Comparison of ENCODE assay signal across 8 cellular contexts in genomic region chr12:92145481-92145730, GRCh38. TPM values are rescaled to one million over a fixed set of nuclear protein-coding genes. Genes with fewer than 3 reads are reported as not detected.
DNase-seq lines count a peak whose midpoint lies in the region; ATAC-seq and TF ChIP-seq lines count a peak whose summit lies in the region.

No MANE protein-coding gene starts in this region.

- peak overlapping the region; percentile 89 for H3K9ac ChIP-seq in endocrine pancreas (ENCODE audit: control insufficient read depth, insufficient read depth, low read length)

- peaks cover 16% of the 10 kb centered on the region for H3K4me1 ChIP-seq in OCI-LY7 (ENCODE audit: insufficient read depth, low read length, poor library complexity, severe bottlenecking)
- no peaks in the 10 kb centered on the region for H3K4me1 ChIP-seq in endocrine pancreas (ENCODE audit: control insufficient read depth, insufficient read depth, low read length)

- DNase-seq in activated naive CD4-positive, alpha-beta T cell treated with anti-CD3 and anti-CD28 coated beads, Interleukin-2, amount 10 ng/mL, durations not matched to agents 7 days and 5 days = no peak
- no peak for DNase-seq in activated naive CD4-positive, alpha-beta T cell treated with anti-CD3 and anti-CD28 coated beads, Interleukin-2, amount 50 U/mL, for 16 hours
- DNase-seq in OCI-LY7 (ENCODE audit: low spot score) (no peak), erythroblast (lab: John Stamatoyannopoulos, UW) (no peak), NCI-H226 (no peak)

- ATAC-seq in HG02623 (IDR thresholded peaks at IDR 0.05; ENCODE audit: unreplicated experiment) = no peak

- peak overlapping the region; percentile 100 for H3K27ac Mint-ChIP-seq in activated naive CD4-positive, alpha-beta T cell treated with anti-CD3 and anti-CD28 coated beads, Interleukin-2, amount 10 ng/mL, durations not matched to agents 7 days and 5 days
- H3K27ac Mint-ChIP-seq in nephron = peak overlapping the region; percentile 99 to 100 (median 99)

- no peaks in the 10 kb centered on the region for H3K27me3 ChIP-seq in endocrine pancreas (ENCODE audit: control insufficient read depth, insufficient read depth, low read length)

- H3K36me3 ChIP-seq in OCI-LY7 (ENCODE audit: insufficient read depth, low read length) (peaks cover 46% of the 10 kb centered on the region), endocrine pancreas (ENCODE audit: control insufficient read depth, insufficient read depth, low read length) (peaks cover 7% of the 10 kb centered on the region)

- CTCF ChIA-PET in activated naive CD4-positive, alpha-beta T cell treated with anti-CD3 and anti-CD28 coated beads, Interleukin-2, amount 10 ng/mL, durations not matched to agents 7 days and 5 days (lab: Charles Lee) = interaction anchor here (0.6 to 3.4 kb wide), 13 partner anchors 8 to 424 kb away, joined by 3 to 29 read pairs (median 4); no protein-coding TSS in a partner anchor
- CTCF ChIA-PET in OCI-LY7 (lab: Charles Lee; ENCODE audit: unreplicated experiment) = interaction anchor here (0.9 to 2.5 kb wide), 7 partner anchors 9 to 358 kb away, joined by 3 to 14 read pairs (median 3); no protein-coding TSS in a partner anchor

- peak overlapping the region; percentile 63 for H3K27ac ChIP-seq in OCI-LY7 (ENCODE audit: low read depth, low read length, poor library complexity, severe bottlenecking)

- H3K27me3 Mint-ChIP-seq in activated naive CD4-positive, alpha-beta T cell treated with anti-CD3 and anti-CD28 coated beads, Interleukin-2, amount 10 ng/mL, durations not matched to agents 7 days and 5 days = peaks cover 8% of the 10 kb centered on the region
- no peaks in the 10 kb centered on the region for H3K27me3 Mint-ChIP-seq in nephron (ENCODE audit: low read depth)

- peaks cover 71% of the 10 kb centered on the region for H3K79me2 ChIP-seq in OCI-LY7 (ENCODE audit: insufficient read depth, low read depth, low read length)

- no TSS peak for BruUV-seq in OCI-LY7 (replicated peaks; lab: Mats Ljungman, UMichigan)

- no peaks in the 10 kb centered on the region for H3K9me2 ChIP-seq in OCI-LY7 (ENCODE audit: insufficient read depth, low read length)

- H2AFZ ChIP-seq in OCI-LY7 (ENCODE audit: low read length) = no peak overlapping the region

- H3K9me3 ChIP-seq in OCI-LY7 (ENCODE audit: low read length) (no peaks in the 10 kb centered on the region), endocrine pancreas (ENCODE audit: control insufficient read depth, low read length) (no peaks in the 10 kb centered on the region)

- TF ChIP-seq CTCF in OCI-LY7 (conservative IDR thresholded peaks at IDR 0.05; ENCODE audit: low read length) = no peak
- TF ChIP-seq CTCF in nephron (IDR thresholded peaks at IDR 0.05; ENCODE audit: unreplicated experiment in 3 of 3) = no peak

- peak overlapping the region; percentile 100 for H3K4me3 Mint-ChIP-seq in activated naive CD4-positive, alpha-beta T cell treated with anti-CD3 and anti-CD28 coated beads, Interleukin-2, amount 10 ng/mL, durations not matched to agents 7 days and 5 days
- H3K4me3 Mint-ChIP-seq in nephron = peak overlapping the region; percentile 97 to 100 (median 100)

- TF ChIP-seq POLR2A in erythroblast (IDR thresholded peaks at IDR 0.05; ENCODE audit: low read length) = no peak

- intact Hi-C loops in OCI-LY7 (cut with micrococcal nuclease; ENCODE audit: unreplicated experiment) = loop anchor here (2.0 kb wide), 1 partner anchor 111 kb away; no protein-coding TSS in a partner anchor

- POLR2A ChIA-PET in OCI-LY7 (lab: Charles Lee) = interaction anchor here (0.6 to 5.5 kb wide), 61 partner anchors 10 to 423 kb away, joined by 3 to 86 read pairs (median 5); no protein-coding TSS in a partner anchor

- H3K4me1 Mint-ChIP-seq in activated naive CD4-positive, alpha-beta T cell treated with anti-CD3 and anti-CD28 coated beads, Interleukin-2, amount 10 ng/mL, durations not matched to agents 7 days and 5 days = peaks cover 23% of the 10 kb centered on the region
- H3K4me1 Mint-ChIP-seq in nephron = peaks cover 35% of the 10 kb centered on the region

- peaks cover 73% of the 10 kb centered on the region for H3K36me3 Mint-ChIP-seq in activated naive CD4-positive, alpha-beta T cell treated with anti-CD3 and anti-CD28 coated beads, Interleukin-2, amount 10 ng/mL, durations not matched to agents 7 days and 5 days
- H3K36me3 Mint-ChIP-seq in nephron (ENCODE audit: low read depth) = peaks cover 42% of the 10 kb centered on the region

- peak overlapping the region; percentile 86 for H3K4me3 ChIP-seq in OCI-LY7 (ENCODE audit: low read depth, low read length, poor library complexity, severe bottlenecking)
- no peak overlapping the region for H3K4me3 ChIP-seq in endocrine pancreas (ENCODE audit: control insufficient read depth, insufficient read depth, low read length)

- H3K4me2 ChIP-seq in OCI-LY7 (ENCODE audit: low read length) = peak overlapping the region; percentile 98

- no peaks in the 10 kb centered on the region for H3K9me3 Mint-ChIP-seq in activated naive CD4-positive, alpha-beta T cell treated with anti-CD3 and anti-CD28 coated beads, Interleukin-2, amount 10 ng/mL, durations not matched to agents 7 days and 5 days
- no peaks in the 10 kb centered on the region for H3K9me3 Mint-ChIP-seq in nephron

- H4K20me1 ChIP-seq in OCI-LY7 (ENCODE audit: insufficient read depth, low read length) = peaks cover 43% of the 10 kb centered on the region

RNA-seq across cellular contexts. Expression of gene BTG1, which starts 0.2 kb away (rescaled TPM):
- 18.0 and 32.8 TPM in 2 replicates for total RNA-seq in OCI-LY7 (2014; rRNA removed; shearing (Covaris generic))
- 93.4 and 102 TPM in 2 replicates for total RNA-seq in OCI-LY7 (2022)
